Comparison of ENCODE assay signal across 1 cellular context in genomic region chr1:11147371-11147770, GRCh38.
TF ChIP-seq lines count a peak whose summit lies in the region.

No MANE protein-coding gene starts in this region.

TF ChIP-seq in GM23338, 12 proteins besides CTCF, POLR2A, EP300 and RAD21:
- TF ChIP-seq JUNB (IDR thresholded peaks at IDR 0.05; ENCODE audit: unreplicated experiment) (no peak), ETS1 (IDR thresholded peaks at IDR 0.05) (no peak), EZH2phosphoT487 (IDR thresholded peaks at IDR 0.05; ENCODE audit: unreplicated experiment) (no peak)
